1 cellular context compared by ENCODE assay signal in the genomic region with DNA sequence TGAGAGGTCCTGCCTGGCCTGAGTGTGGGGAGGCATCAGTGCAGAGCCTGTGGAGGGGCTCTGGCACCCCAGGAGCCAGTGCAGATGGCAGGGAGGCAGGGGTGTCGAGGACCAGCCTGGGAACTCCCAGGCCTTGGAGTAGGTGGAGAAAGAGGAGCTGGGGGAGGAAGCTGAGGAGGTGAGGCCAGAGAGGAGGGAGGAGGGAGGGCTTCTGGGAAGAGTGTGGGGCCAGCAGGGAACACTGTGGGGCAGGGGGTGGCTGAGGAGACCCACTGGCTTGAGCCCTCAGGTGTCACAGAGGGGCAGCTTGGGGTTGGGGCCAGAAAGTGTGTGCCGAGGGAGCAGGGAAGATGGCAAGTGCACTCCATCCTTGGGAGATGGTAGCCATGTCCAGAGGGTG.
TF ChIP-seq lines count a peak whose summit lies in the region.

No MANE protein-coding gene starts in this region.

TF ChIP-seq in WTC11, 78 proteins besides CTCF, POLR2A, EP300 and RAD21 (continued from another document):
- TF ChIP-seq, protein P1, sequence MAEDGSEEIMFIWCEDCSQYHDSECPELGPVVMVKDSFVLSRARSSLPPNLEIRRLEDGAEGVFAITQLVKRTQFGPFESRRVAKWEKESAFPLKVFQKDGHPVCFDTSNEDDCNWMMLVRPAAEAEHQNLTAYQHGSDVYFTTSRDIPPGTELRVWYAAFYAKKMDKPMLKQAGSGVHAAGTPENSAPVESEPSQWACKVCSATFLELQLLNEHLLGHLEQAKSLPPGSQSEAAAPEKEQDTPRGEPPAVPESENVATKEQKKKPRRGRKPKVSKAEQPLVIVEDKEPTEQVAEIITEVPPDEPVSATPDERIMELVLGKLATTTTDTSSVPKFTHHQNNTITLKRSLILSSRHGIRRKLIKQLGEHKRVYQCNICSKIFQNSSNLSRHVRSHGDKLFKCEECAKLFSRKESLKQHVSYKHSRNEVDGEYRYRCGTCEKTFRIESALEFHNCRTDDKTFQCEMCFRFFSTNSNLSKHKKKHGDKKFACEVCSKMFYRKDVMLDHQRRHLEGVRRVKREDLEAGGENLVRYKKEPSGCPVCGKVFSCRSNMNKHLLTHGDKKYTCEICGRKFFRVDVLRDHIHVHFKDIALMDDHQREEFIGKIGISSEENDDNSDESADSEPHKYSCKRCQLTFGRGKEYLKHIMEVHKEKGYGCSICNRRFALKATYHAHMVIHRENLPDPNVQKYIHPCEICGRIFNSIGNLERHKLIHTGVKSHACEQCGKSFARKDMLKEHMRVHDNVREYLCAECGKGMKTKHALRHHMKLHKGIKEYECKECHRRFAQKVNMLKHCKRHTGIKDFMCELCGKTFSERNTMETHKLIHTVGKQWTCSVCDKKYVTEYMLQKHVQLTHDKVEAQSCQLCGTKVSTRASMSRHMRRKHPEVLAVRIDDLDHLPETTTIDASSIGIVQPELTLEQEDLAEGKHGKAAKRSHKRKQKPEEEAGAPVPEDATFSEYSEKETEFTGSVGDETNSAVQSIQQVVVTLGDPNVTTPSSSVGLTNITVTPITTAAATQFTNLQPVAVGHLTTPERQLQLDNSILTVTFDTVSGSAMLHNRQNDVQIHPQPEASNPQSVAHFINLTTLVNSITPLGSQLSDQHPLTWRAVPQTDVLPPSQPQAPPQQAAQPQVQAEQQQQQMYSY (CRISPR knock-in tag; IDR thresholded peaks at IDR 0.05), result no peak
- TF ChIP-seq TEAD1 (CRISPR knock-in tag; IDR thresholded peaks at IDR 0.05), result no peak
- no peak for TF ChIP-seq RORB (CRISPR knock-in tag; IDR thresholded peaks at IDR 0.05)
- TF ChIP-seq, protein P2, sequence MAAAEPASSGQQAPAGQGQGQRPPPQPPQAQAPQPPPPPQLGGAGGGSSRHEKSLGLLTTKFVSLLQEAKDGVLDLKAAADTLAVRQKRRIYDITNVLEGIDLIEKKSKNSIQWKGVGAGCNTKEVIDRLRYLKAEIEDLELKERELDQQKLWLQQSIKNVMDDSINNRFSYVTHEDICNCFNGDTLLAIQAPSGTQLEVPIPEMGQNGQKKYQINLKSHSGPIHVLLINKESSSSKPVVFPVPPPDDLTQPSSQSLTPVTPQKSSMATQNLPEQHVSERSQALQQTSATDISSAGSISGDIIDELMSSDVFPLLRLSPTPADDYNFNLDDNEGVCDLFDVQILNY (CRISPR knock-in tag; IDR thresholded peaks at IDR 0.05), result no peak
- TF ChIP-seq FOXJ3 (CRISPR knock-in tag; IDR thresholded peaks at IDR 0.05; ENCODE audit: borderline replicate concordance), result no peak
- no peak for TF ChIP-seq GRHL2 (CRISPR knock-in tag; IDR thresholded peaks at IDR 0.05; ENCODE audit: insufficient replicate concordance, severe bottlenecking)
